In the genomic region with DNA sequence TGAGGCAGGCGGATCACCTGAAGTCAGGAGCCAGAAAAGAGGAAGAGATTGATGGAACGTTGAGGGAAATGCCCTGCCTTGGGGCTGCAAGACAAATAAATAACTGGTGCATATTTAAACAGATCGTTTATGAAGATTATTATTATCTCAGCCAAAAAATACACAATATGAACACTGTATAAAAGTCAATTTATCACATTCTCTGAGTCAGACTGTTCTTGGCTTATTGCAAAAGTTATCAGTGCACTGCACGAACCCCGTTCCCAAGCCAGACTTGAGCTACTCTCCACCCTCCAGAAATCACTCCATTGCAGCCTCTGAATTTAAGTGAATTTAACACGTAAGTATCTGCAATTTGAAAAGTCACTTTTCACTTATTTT, we compare ENCODE assay signal across 8 cellular contexts. TPM values are rescaled to one million over a fixed set of nuclear protein-coding genes. Genes with fewer than 3 reads are reported as not detected.
DNase-seq lines count a peak whose midpoint lies in the region; ATAC-seq, FAIRE-seq and TF ChIP-seq lines count a peak whose summit lies in the region.

No MANE protein-coding gene starts in this region.

- H3K9me3 ChIP-seq in gastroesophageal sphincter = no peaks in the 10 kb centered on the region

- TF ChIP-seq CTCF in GM23338 (conservative IDR thresholded peaks at IDR 0.05; ENCODE audit: low read depth in 2 of 2) = no peak
- no peak for TF ChIP-seq CTCF in WI38 (IDR thresholded peaks at IDR 0.05; ENCODE audit: low read depth, low read length)
- no peak for TF ChIP-seq CTCF in gastroesophageal sphincter (IDR thresholded peaks at IDR 0.05)

- H3K27ac Mint-ChIP-seq in GM23338 = no peak overlapping the region

- H3K79me2 ChIP-seq in GM23338 (replicated peaks; ENCODE audit: insufficient read depth) = peaks cover 42% of the 10 kb centered on the region

- peak overlapping the region; percentile 91; the same call in 1 of the 2 replicates for H3K4me3 ChIP-seq in GM23338
- H3K4me3 ChIP-seq in WI38 (ENCODE audit: low read depth, low read length) = peak overlapping the region; percentile 99
- H3K4me3 ChIP-seq in gastroesophageal sphincter = peak overlapping the region; percentile 63 to 72
- peak overlapping the region in 6 of 7 experiments; percentile 57 to 73 (median 66) for H3K4me3 ChIP-seq in skin epidermis

- WGBS in gastroesophageal sphincter (ENCODE audit: low coverage in 1 of 2), 2 donors = 9 to 10% methylated on average over 6 of the region's 6 CpGs

- TF ChIP-seq POLR2A in gastroesophageal sphincter (IDR thresholded peaks at IDR 0.05) = no peak
- no peak for TF ChIP-seq POLR2A in H54 (IDR thresholded peaks at IDR 0.05; ENCODE audit: low read depth, low read length)

- H3K4me3 Mint-ChIP-seq in GM23338 = peak overlapping the region; percentile 79; the same call in 1 of the 3 replicates

- H3K36me3 ChIP-seq in GM23338 (ENCODE audit: insufficient read depth) (no peaks in the 10 kb centered on the region), gastroesophageal sphincter (no peaks in the 10 kb centered on the region)

- no peaks in the 10 kb centered on the region for H3K36me3 Mint-ChIP-seq in GM23338 (ENCODE audit: low read depth)

- 0 out of 2 replicates have a peak overlapping the region, but pooled peaks have one; percentile 93 for H3K4me2 ChIP-seq in GM23338

- H3K27ac ChIP-seq in GM23338 (ENCODE audit: low read depth) (no peak overlapping the region), gastroesophageal sphincter (peak overlapping the region in 3 of 4 donors; percentile 88 to 94 (median 91)), skin epidermis (peak overlapping the region in 10 of 21 experiments; percentile 45 to 89 (median 80))

- H4K20me1 ChIP-seq in GM23338 (replicated peaks; ENCODE audit: insufficient read depth) = no peaks in the 10 kb centered on the region

- H3K9me3 Mint-ChIP-seq in GM23338 = no peaks in the 10 kb centered on the region

- H3K27me3 Mint-ChIP-seq in GM23338 (ENCODE audit: insufficient read depth, low read depth, poor library complexity) = peaks cover 14% of the 10 kb centered on the region

- H3K9me2 ChIP-seq in GM23338 (ENCODE audit: insufficient read depth) = no peaks in the 10 kb centered on the region

- FAIRE-seq in H54 (lab: Jason Lieb, UNC) = no peak

- H3K4me1 ChIP-seq in GM23338 (ENCODE audit: insufficient read depth) (peaks cover 17% of the 10 kb centered on the region; the same call in 1 of the 2 replicates), gastroesophageal sphincter (peaks cover 0 to 69% (median 35%) of the 10 kb centered on the region in 3 donors)

- H3K27me3 ChIP-seq in GM23338 (ENCODE audit: insufficient read depth) (0 out of 2 replicates have a peak, but pooled peaks cover 7% of the 10 kb centered on the region), gastroesophageal sphincter (no peaks in the 10 kb centered on the region)

- peaks cover 4% of the 10 kb centered on the region; the same call in 1 of the 2 replicates for H3F3A ChIP-seq in GM23338 (replicated peaks; ENCODE audit: low read depth)

- H2AFZ ChIP-seq in GM23338 = no peak overlapping the region

- ATAC-seq in GM23338 (no peak), gastroesophageal sphincter (no peak), HG02623 (IDR thresholded peaks at IDR 0.05; ENCODE audit: unreplicated experiment) (no peak)

- peaks cover 35% of the 10 kb centered on the region for H3K4me1 Mint-ChIP-seq in GM23338

- no peak for TF ChIP-seq EP300 in gastroesophageal sphincter (IDR thresholded peaks at IDR 0.05)

- DNase-seq in GM23338 (ENCODE audit: low spot score) (no peak), glomerular visceral epithelial cell (ENCODE audit: extremely low spot score) (no peak), H54 (ENCODE audit: insufficient read length, low spot score) (no peak), NCI-H2196 treated with DMSO at 0.1 percent for 48 hours (lab: John Stamatoyannopoulos, UW; ENCODE audit: unreplicated experiment) (no peak)

TF ChIP-seq in GM23338, 12 proteins besides CTCF, POLR2A, EP300 and RAD21:
- no peak for TF ChIP-seq POLR2AphosphoS5 (IDR thresholded peaks at IDR 0.05; ENCODE audit: low read depth)
- TF ChIP-seq, protein P1, sequence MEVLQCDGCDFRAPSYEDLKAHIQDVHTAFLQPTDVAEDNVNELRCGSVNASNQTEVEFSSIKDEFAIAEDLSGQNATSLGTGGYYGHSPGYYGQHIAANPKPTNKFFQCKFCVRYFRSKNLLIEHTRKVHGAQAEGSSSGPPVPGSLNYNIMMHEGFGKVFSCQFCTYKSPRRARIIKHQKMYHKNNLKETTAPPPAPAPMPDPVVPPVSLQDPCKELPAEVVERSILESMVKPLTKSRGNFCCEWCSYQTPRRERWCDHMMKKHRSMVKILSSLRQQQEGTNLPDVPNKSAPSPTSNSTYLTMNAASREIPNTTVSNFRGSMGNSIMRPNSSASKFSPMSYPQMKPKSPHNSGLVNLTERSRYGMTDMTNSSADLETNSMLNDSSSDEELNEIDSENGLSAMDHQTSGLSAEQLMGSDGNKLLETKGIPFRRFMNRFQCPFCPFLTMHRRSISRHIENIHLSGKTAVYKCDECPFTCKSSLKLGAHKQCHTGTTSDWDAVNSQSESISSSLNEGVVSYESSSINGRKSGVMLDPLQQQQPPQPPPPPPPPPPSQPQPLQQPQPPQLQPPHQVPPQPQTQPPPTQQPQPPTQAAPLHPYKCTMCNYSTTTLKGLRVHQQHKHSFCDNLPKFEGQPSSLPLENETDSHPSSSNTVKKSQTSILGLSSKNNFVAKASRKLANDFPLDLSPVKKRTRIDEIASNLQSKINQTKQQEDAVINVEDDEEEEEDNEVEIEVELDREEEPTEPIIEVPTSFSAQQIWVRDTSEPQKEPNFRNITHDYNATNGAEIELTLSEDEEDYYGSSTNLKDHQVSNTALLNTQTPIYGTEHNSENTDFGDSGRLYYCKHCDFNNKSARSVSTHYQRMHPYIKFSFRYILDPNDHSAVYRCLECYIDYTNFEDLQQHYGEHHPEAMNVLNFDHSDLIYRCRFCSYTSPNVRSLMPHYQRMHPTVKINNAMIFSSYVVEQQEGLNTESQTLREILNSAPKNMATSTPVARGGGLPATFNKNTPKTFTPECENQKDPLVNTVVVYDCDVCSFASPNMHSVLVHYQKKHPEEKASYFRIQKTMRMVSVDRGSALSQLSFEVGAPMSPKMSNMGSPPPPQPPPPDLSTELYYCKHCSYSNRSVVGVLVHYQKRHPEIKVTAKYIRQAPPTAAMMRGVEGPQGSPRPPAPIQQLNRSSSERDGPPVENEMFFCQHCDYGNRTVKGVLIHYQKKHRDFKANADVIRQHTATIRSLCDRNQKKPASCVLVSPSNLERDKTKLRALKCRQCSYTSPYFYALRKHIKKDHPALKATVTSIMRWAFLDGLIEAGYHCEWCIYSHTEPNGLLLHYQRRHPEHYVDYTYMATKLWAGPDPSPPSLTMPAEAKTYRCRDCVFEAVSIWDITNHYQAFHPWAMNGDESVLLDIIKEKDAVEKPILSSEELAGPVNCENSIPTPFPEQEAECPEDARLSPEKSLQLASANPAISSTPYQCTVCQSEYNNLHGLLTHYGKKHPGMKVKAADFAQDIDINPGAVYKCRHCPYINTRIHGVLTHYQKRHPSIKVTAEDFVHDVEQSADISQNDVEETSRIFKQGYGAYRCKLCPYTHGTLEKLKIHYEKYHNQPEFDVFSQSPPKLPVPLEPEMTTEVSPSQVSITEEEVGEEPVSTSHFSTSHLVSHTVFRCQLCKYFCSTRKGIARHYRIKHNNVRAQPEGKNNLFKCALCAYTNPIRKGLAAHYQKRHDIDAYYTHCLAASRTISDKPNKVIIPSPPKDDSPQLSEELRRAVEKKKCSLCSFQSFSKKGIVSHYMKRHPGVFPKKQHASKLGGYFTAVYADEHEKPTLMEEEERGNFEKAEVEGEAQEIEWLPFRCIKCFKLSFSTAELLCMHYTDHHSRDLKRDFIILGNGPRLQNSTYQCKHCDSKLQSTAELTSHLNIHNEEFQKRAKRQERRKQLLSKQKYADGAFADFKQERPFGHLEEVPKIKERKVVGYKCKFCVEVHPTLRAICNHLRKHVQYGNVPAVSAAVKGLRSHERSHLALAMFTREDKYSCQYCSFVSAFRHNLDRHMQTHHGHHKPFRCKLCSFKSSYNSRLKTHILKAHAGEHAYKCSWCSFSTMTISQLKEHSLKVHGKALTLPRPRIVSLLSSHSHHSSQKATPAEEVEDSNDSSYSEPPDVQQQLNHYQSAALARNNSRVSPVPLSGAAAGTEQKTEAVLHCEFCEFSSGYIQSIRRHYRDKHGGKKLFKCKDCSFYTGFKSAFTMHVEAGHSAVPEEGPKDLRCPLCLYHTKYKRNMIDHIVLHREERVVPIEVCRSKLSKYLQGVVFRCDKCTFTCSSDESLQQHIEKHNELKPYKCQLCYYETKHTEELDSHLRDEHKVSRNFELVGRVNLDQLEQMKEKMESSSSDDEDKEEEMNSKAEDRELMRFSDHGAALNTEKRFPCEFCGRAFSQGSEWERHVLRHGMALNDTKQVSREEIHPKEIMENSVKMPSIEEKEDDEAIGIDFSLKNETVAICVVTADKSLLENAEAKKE (CRISPR knock-in tag; IDR thresholded peaks at IDR 0.05) = no peak
- no peak for TF ChIP-seq EZH2 (IDR thresholded peaks at IDR 0.05; ENCODE audit: low read depth, unreplicated experiment)
- no peak for TF ChIP-seq CREB1 (CRISPR knock-in tag; IDR thresholded peaks at IDR 0.05; ENCODE audit: low read depth)
- no peak for TF ChIP-seq STAT1 (IDR thresholded peaks at IDR 0.05; ENCODE audit: unreplicated experiment)
- no peak for TF ChIP-seq EZH2phosphoT487 (IDR thresholded peaks at IDR 0.05; ENCODE audit: unreplicated experiment)
- TF ChIP-seq ZNF331 (CRISPR knock-in tag; IDR thresholded peaks at IDR 0.05; ENCODE audit: low read depth) = no peak

RNA-seq across cellular contexts. Expression of a gene that starts 1.6 kb away (rescaled TPM):
- 25.7 and 31.2 TPM in 2 replicates for total RNA-seq in GM23338 (2014; rRNA removed; shearing (Covaris generic))
- polyA plus RNA-seq in GM23338 (2016; fragmentation: Nextera tagmentation; extraction: Ambion mirVana) = 13.4 and 13.5 TPM in 2 replicates
- total RNA-seq in gastroesophageal sphincter = 10 to 100 TPM; 17.9 to 37.6 (median 20.6) TPM
